Comparison of ENCODE assay signal across 32 cellular contexts in the genomic region with DNA sequence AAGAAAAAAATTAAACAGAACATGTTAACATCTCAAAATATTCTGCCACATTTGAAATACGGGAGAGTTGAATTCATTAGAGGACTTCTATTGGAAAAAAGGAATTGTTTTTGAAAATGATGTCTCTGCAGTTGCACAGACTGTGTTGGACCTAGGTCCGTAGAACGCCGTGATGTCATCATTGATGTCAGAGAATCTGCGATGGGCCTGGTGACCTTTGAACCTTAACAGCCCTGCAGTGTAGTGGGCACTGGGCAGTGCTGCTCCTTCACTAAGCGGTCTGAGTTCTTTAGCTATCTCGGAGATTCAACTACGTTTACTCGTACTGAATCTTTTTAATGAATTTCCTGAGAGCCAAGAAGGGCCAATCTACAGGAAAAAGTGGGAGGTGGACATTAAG. TPM values are rescaled to one million over a fixed set of nuclear protein-coding genes. Genes with fewer than 3 reads are reported as not detected.
"Had no signal": no experiment of that assay in that cellular context is flagged by ENCODE, and none has a peak within 500 bp of the region (broad histone marks: within the 10 kb centered on the region; RNA-seq: fewer than 3 reads in every experiment).

Gene FAM170A (plus strand): TSS at position 220 of the 400 bp plus-strand sequence. CDS start 211 bp downstream, outside the sequence.

- H3K9me3 Mint-ChIP-seq: stimulated activated effector memory CD8-positive, alpha-beta T cell treated with anti-CD3 and anti-CD28 coated beads, Interleukin-12 subunit alpha, Interleukin-12 subunit beta, amount 100 ng/mL, for 72 hours; stimulated activated memory B cell treated with anti-CD40 and anti-IgM and Interleukin-4, amounts not matched to agents 10 μg/mL and 1 μg/mL and 100 μg/mL, for 72 hours; stimulated activated naive B cell treated with anti-CD40 and anti-IgM and Interleukin-4, amounts not matched to agents 10 μg/mL and 1 μg/mL and 100 μg/mL, for 72 hours; stimulated activated naive CD8-positive, alpha-beta T cell treated with anti-CD3 and anti-CD28 coated beads, Interleukin-15, Interleukin-2, amounts not matched to agents 100 ng/mL and 50 ng/mL, for 24 hours; type B pancreatic cell had no signal

- H3K36me3 Mint-ChIP-seq: stimulated activated effector memory CD8-positive, alpha-beta T cell treated with anti-CD3 and anti-CD28 coated beads, Interleukin-12 subunit alpha, Interleukin-12 subunit beta, amount 100 ng/mL, for 72 hours; stimulated activated memory B cell treated with anti-CD40 and anti-IgM and Interleukin-4, amounts not matched to agents 10 μg/mL and 1 μg/mL and 100 μg/mL, for 72 hours; stimulated activated naive B cell treated with anti-CD40 and anti-IgM and Interleukin-4, amounts not matched to agents 10 μg/mL and 1 μg/mL and 100 μg/mL, for 72 hours; type B pancreatic cell had no signal

- H3K27me3 ChIP-seq: stomach, suprapubic skin, thyroid gland, tibial artery, tibial nerve, transverse colon, upper lobe of left lung, upper lobe of right lung, uterus, vagina had no signal

- H3K27ac ChIP-seq: stomach, suprapubic skin, thoracic aorta, thyroid gland, tibial artery, tibial nerve, transverse colon, upper lobe of left lung, upper lobe of right lung, uterus, vagina had no signal

- H3K4me1 ChIP-seq: stomach, suprapubic skin, thyroid gland, tibial nerve, transverse colon, upper lobe of right lung, uterus, vagina had no signal

- H3K36me3 ChIP-seq: stomach, suprapubic skin, thoracic aorta, thyroid gland, tibial artery, tibial nerve, transverse colon, upper lobe of left lung, upper lobe of right lung, uterus, vagina had no signal

- FAIRE-seq: urothelium cell line had no signal

- H3K27me3 Mint-ChIP-seq: type B pancreatic cell had no signal

- H3K27ac Mint-ChIP-seq: stimulated activated effector memory CD8-positive, alpha-beta T cell treated with anti-CD3 and anti-CD28 coated beads, Interleukin-12 subunit alpha, Interleukin-12 subunit beta, amount 100 ng/mL, for 72 hours; stimulated activated memory B cell treated with anti-CD40 and anti-IgM and Interleukin-4, amounts not matched to agents 10 μg/mL and 1 μg/mL and 100 μg/mL, for 72 hours; stimulated activated naive B cell treated with anti-CD40 and anti-IgM and Interleukin-4, amounts not matched to agents 10 μg/mL and 1 μg/mL and 100 μg/mL, for 72 hours; stimulated activated naive CD8-positive, alpha-beta T cell treated with anti-CD3 and anti-CD28 coated beads, Interleukin-15, Interleukin-2, amounts not matched to agents 100 ng/mL and 50 ng/mL, for 24 hours; type B pancreatic cell had no signal

- H3K4me3 Mint-ChIP-seq: stimulated activated effector memory CD8-positive, alpha-beta T cell treated with anti-CD3 and anti-CD28 coated beads, Interleukin-12 subunit alpha, Interleukin-12 subunit beta, amount 100 ng/mL, for 72 hours; stimulated activated memory B cell treated with anti-CD40 and anti-IgM and Interleukin-4, amounts not matched to agents 10 μg/mL and 1 μg/mL and 100 μg/mL, for 72 hours; stimulated activated naive B cell treated with anti-CD40 and anti-IgM and Interleukin-4, amounts not matched to agents 10 μg/mL and 1 μg/mL and 100 μg/mL, for 72 hours; stimulated activated naive CD8-positive, alpha-beta T cell treated with anti-CD3 and anti-CD28 coated beads, Interleukin-15, amount 100 ng/mL, for 72 hours; stimulated activated naive CD8-positive, alpha-beta T cell treated with anti-CD3 and anti-CD28 coated beads, Interleukin-15, Interleukin-2, amounts not matched to agents 100 ng/mL and 50 ng/mL, for 24 hours; type B pancreatic cell had no signal

- H3K4me1 Mint-ChIP-seq: stimulated activated effector memory CD8-positive, alpha-beta T cell treated with anti-CD3 and anti-CD28 coated beads, Interleukin-12 subunit alpha, Interleukin-12 subunit beta, amount 100 ng/mL, for 72 hours; stimulated activated memory B cell treated with anti-CD40 and anti-IgM and Interleukin-4, amounts not matched to agents 10 μg/mL and 1 μg/mL and 100 μg/mL, for 72 hours; stimulated activated naive CD8-positive, alpha-beta T cell treated with anti-CD3 and anti-CD28 coated beads, Interleukin-15, amount 100 ng/mL, for 72 hours had no signal

- H3K9me3 ChIP-seq: stomach, suprapubic skin, thoracic aorta, thyroid gland, tibial artery, tibial nerve, transverse colon, upper lobe of left lung, upper lobe of right lung, uterus, vagina had no signal

- H3K4me3 ChIP-seq: stomach, suprapubic skin, thoracic aorta, thyroid gland, tibial artery, tibial nerve, transverse colon, upper lobe of left lung, upper lobe of right lung, uterus, vagina had no signal

- ATAC-seq: stimulated activated effector memory CD8-positive, alpha-beta T cell treated with anti-CD3 and anti-CD28 coated beads, Interleukin-12 subunit alpha, Interleukin-12 subunit beta, amount 100 ng/mL, for 72 hours; stimulated activated memory B cell treated with anti-CD40 and anti-IgM and Interleukin-4, amounts not matched to agents 10 μg/mL and 1 μg/mL and 100 μg/mL, for 72 hours; stimulated activated naive B cell treated with anti-CD40 and anti-IgM and Interleukin-4, amounts not matched to agents 10 μg/mL and 1 μg/mL and 100 μg/mL, for 72 hours; stimulated activated naive CD8-positive, alpha-beta T cell treated with anti-CD3 and anti-CD28 coated beads, Interleukin-15, amount 100 ng/mL, for 72 hours; stimulated activated naive CD8-positive, alpha-beta T cell treated with anti-CD3 and anti-CD28 coated beads, Interleukin-15, Interleukin-2, amounts not matched to agents 100 U/mL and 50 U/mL, for 24 hours; upper lobe of right lung had no signal

- DNase-seq: stimulated activated CD4-positive, alpha-beta T cell treated with anti-CD3 and anti-CD28 coated beads, Interleukin-2, amount 100 ng/mL, for 48 hours; stimulated activated CD4-positive, alpha-beta T cell treated with anti-CD3 and anti-CD28 coated beads, Interleukin-4, amount 100 ng/mL, for 1 hour; stimulated activated CD4-positive, alpha-beta T cell treated with anti-CD3 and anti-CD28 coated beads, Interleukin-4, amount 100 ng/mL, for 24 hours; stimulated activated CD4-positive, alpha-beta T cell treated with anti-CD3 and anti-CD28 coated beads, Interleukin-4, amount 100 ng/mL, for 4 hours; stimulated activated CD8-positive, alpha-beta memory T cell treated with anti-CD3 and anti-CD28 coated beads, Interleukin-4, amount 100 ng/mL, for 48 hours; stimulated activated naive B cell treated with anti-CD40 and anti-IgM and Interleukin-4, amounts not matched to agents 10 μg/mL and 1 μg/mL and 100 μg/mL, for 72 hours; stimulated activated naive CD4-positive, alpha-beta T cell; stimulated activated naive CD4-positive, alpha-beta T cell treated with Interleukin-2 at 50 U/mL for 16 hours; stimulated activated naive CD8-positive, alpha-beta T cell treated with anti-CD3 and anti-CD28 coated beads, Interleukin-15, amount 100 ng/mL, for 72 hours; stimulated activated naive CD8-positive, alpha-beta T cell treated with anti-CD3 and anti-CD28 coated beads, Interleukin-15, Interleukin-2, amounts not matched to agents 100 U/mL and 50 U/mL, for 24 hours; stomach; substantia nigra; thyroid gland; tibial artery; transverse colon; trophoblast cell; upper lobe of right lung; uterus had no signal

RNA-seq across cellular contexts. Expression of gene FAM170A, which starts in this region (rescaled TPM):
- total RNA-seq: stomach, subcutaneous adipose tissue, temporal lobe, thyroid gland, tibial nerve, transverse colon, upper lobe of right lung, ureter, urinary bladder, uterus, vagina had no signal
- polyA plus RNA-seq: urinary bladder had no signal
